19 cellular contexts compared by ENCODE assay signal in genomic region chr17:51948128-51948527, GRCh38.
DNase-seq lines count a peak whose midpoint lies in the region; ATAC-seq, FAIRE-seq and TF ChIP-seq lines count a peak whose summit lies in the region.
"Had no signal": no experiment of that assay in that cellular context is flagged by ENCODE, and none has a peak within 500 bp of the region (broad histone marks: within the 10 kb centered on the region; RNA-seq: fewer than 3 reads in every experiment).

No MANE protein-coding gene starts in this region.

- no peak overlapping the region for H3K4me3 Mint-ChIP-seq in Calu3 (ENCODE audit: low read depth, unreplicated experiment)
- H3K4me3 Mint-ChIP-seq: activated naive CD4-positive, alpha-beta T cell treated with anti-CD3 and anti-CD28 coated beads for 36 hours; nephron progenitor cell; T-cell had no signal

- CTCF ChIA-PET in Calu3 (lab: Charles Lee): interaction anchor here (0.8 to 1.0 kb wide), 2 partner anchors 21 to 349 kb away, joined by 3 to 4 read pairs; no protein-coding TSS in a partner anchor

- no peaks in the 10 kb centered on the region for H3K36me3 Mint-ChIP-seq in Calu3 (ENCODE audit: insufficient read depth, unreplicated experiment)
- H3K36me3 Mint-ChIP-seq: T-cell had no signal

- no peaks in the 10 kb centered on the region for H3K4me1 Mint-ChIP-seq in Calu3 (ENCODE audit: low read depth, unreplicated experiment)
- H3K4me1 Mint-ChIP-seq: nephron progenitor cell, T-cell had no signal

- peak; percentile 67 for ATAC-seq in left colon
- no peak for ATAC-seq in GM18861 (IDR thresholded peaks at IDR 0.05; ENCODE audit: unreplicated experiment)
- ATAC-seq: T-cell had no signal

- H3K9me3 Mint-ChIP-seq in Calu3 (ENCODE audit: low read depth, unreplicated experiment): no peaks in the 10 kb centered on the region
- H3K9me3 Mint-ChIP-seq: activated naive CD4-positive, alpha-beta T cell treated with anti-CD3 and anti-CD28 coated beads for 36 hours; nephron progenitor cell had no signal

- TF ChIP-seq CTCF in Calu3 (IDR thresholded peaks at IDR 0.05; ENCODE audit: unreplicated experiment): no peak

- H3K27me3 Mint-ChIP-seq in Calu3 (ENCODE audit: unreplicated experiment): peaks cover 74% of the 10 kb centered on the region

- DNase-seq in Calu3 (peak; percentile 6), HT1080 (ENCODE audit: low read depth) (peak; percentile 69), RCC 7860 (ENCODE audit: low spot score) (peak; percentile 20), left colon (peak in 1 of 2 donors; percentile 47), NCI-H1048 (lab: John Stamatoyannopoulos, UW) (no peak), NCI-H1105 (lab: John Stamatoyannopoulos, UW) (no peak)
- no peak for DNase-seq in stimulated activated CD4-positive, alpha-beta T cell treated with anti-CD3 and anti-CD28 coated beads, Interleukin-12 subunit alpha, Interleukin-12 subunit beta, amount 100 ng/mL, for 4 hours
- DNase-seq: activated CD4-positive, alpha-beta T cell treated with anti-CD3 and anti-CD28 coated beads, Interleukin-2, amount 50 U/mL, for 4 hours; activated naive CD4-positive, alpha-beta T cell treated with anti-CD3 and anti-CD28 coated beads for 36 hours; activated T-cell treated with anti-CD3 and anti-CD28 coated beads, Interleukin-2, amount 50 U/mL, for 1 hour; mesenchymal stem cell; NCI-H2107; nephron progenitor cell; stimulated activated CD8-positive, alpha-beta memory T cell treated with anti-CD3 and anti-CD28 coated beads, Interleukin-4, amount 100 ng/mL, for 48 hours; T-cell had no signal

- H3K27ac Mint-ChIP-seq in Calu3 (ENCODE audit: unreplicated experiment): no peak overlapping the region
- H3K27ac Mint-ChIP-seq: activated naive CD4-positive, alpha-beta T cell treated with anti-CD3 and anti-CD28 coated beads for 36 hours; nephron progenitor cell; T-cell had no signal

- no TSS peak for BruUV-seq in Calu3 (replicated peaks; lab: Mats Ljungman, UMichigan)

- intact Hi-C loops in Calu3 (cut with micrococcal nuclease; ENCODE audit: unreplicated experiment): no loop called here
- intact Hi-C loops in left colon (cut with DNase I, micrococcal nuclease): no loop called here

- no peak for FAIRE-seq in RCC 7860 (lab: Jason Lieb, UNC)
- FAIRE-seq: astrocyte, endometrium, islet of Langerhans had no signal

Comparison
In these comparisons a context has a peak if more than half of its experiments do, and no peak if none do; other contexts are left out.
1. DNase-seq: peak in Calu3 (single experiment), HT1080 (single experiment) and RCC 7860 (single experiment); none in stimulated activated CD4-positive, alpha-beta T cell treated with anti-CD3 and anti-CD28 coated beads, Interleukin-12 subunit alpha, Interleukin-12 subunit beta, amount 100 ng/mL, for 4 hours (single experiment), NCI-H1048 (single experiment) and NCI-H1105 (single experiment).